ENCODE assay signal across 8 cellular contexts in genomic region chr14:53151867-53152626, GRCh38. TPM values are rescaled to one million over a fixed set of nuclear protein-coding genes. Genes with fewer than 3 reads are reported as not detected.
A peak's percentile ranks its signal among the peaks of the same experiment; 100 is the strongest.
DNase-seq lines count a peak whose midpoint lies in the region; ATAC-seq and TF ChIP-seq lines count a peak whose summit lies in the region.

No MANE protein-coding gene starts in this region.

- no peaks in the 10 kb centered on the region for H3K27me3 ChIP-seq in endocrine pancreas (ENCODE audit: control insufficient read depth, insufficient read depth, low read length)

- H3K9ac ChIP-seq in endocrine pancreas (ENCODE audit: control insufficient read depth, insufficient read depth, low read length): peak overlapping the region; percentile 27

- DNase-seq in A172 (ENCODE audit: low spot score): peak; percentile 27
- peak; percentile 87 to 90 for DNase-seq in NCI-H524 (lab: John Stamatoyannopoulos, UW)
- DNase-seq in activated CD8-positive, alpha-beta memory T cell treated with anti-CD3 and anti-CD28 coated beads for 4 hours (ENCODE audit: low read depth in 2 of 2): peak; percentile 34 to 56
- DNase-seq in stimulated activated CD8-positive, alpha-beta memory T cell treated with anti-CD3 and anti-CD28 coated beads, Interleukin-2, amount 100 ng/mL, for 1 hour (ENCODE audit: low read depth in 2 of 2): peak; percentile 34 to 47

- peak; percentile 23 for TF ChIP-seq POLR2A in GM18526 (IDR thresholded peaks at IDR 0.05; ENCODE audit: extremely low read depth, insufficient read length)

- H3K4me1 ChIP-seq in endocrine pancreas (ENCODE audit: control insufficient read depth, insufficient read depth, low read length): no peaks in the 10 kb centered on the region
- no peaks in the 10 kb centered on the region for H3K4me1 ChIP-seq in mesodermal cell (ENCODE audit: control insufficient read depth, insufficient read depth, low read length, poor library complexity, severe bottlenecking)

- H3K4me3 ChIP-seq in endocrine pancreas (ENCODE audit: control insufficient read depth, insufficient read depth, low read length) (peak overlapping the region; percentile 84), mesodermal cell (ENCODE audit: extremely low read depth, insufficient read depth, low read length, poor library complexity, severe bottlenecking) (peak overlapping the region; percentile 86)

- WGBS in mesodermal cell (ENCODE audit: insufficient coverage in 2 of 2), 2 experiments: 0% methylated on average over 38 to 43 of the region's 57 CpGs

- H3K9me3 ChIP-seq in endocrine pancreas (ENCODE audit: control insufficient read depth, low read length): no peaks in the 10 kb centered on the region
- H3K9me3 ChIP-seq in mesodermal cell (ENCODE audit: control insufficient read depth, low read length): no peaks in the 10 kb centered on the region

- peak; percentile 19 for ATAC-seq in HG03097 (IDR thresholded peaks at IDR 0.05; ENCODE audit: low FRiP score, unreplicated experiment)

- H3K36me3 ChIP-seq in endocrine pancreas (ENCODE audit: control insufficient read depth, insufficient read depth, low read length) (no peaks in the 10 kb centered on the region), mesodermal cell (ENCODE audit: control insufficient read depth, insufficient read depth, low read length) (no peaks in the 10 kb centered on the region)

- H3K27ac ChIP-seq in mesodermal cell (ENCODE audit: low read depth, low read length, severe bottlenecking): peak overlapping the region; percentile 56

RNA-seq across cellular contexts. Expression of gene DDHD1, which starts 1.1 kb away (rescaled TPM):
- total RNA-seq in A172 (2014; rRNA removed; shearing (Covaris generic)): 8.0 and 8.5 TPM in 2 replicates
- polyA plus RNA-seq in mesodermal cell (2013, experiment 1 of 2): 9.1 TPM
- polyA plus RNA-seq in mesodermal cell (2013, experiment 2 of 2): 9.5 TPM

Comparison
In these comparisons a context has a peak if more than half of its experiments do, and no peak if none do; other contexts are left out.
1. Peak in every context shown above with its lines: DNase-seq, ATAC-seq, H3K4me3 ChIP-seq and H3K27ac ChIP-seq.
2. DNase-seq: peak in every context shown above with its lines; median percentile 88 in NCI-H524; 45 in activated CD8-positive, alpha-beta memory T cell treated with anti-CD3 and anti-CD28 coated beads for 4 hours; 40 in stimulated activated CD8-positive, alpha-beta memory T cell treated with anti-CD3 and anti-CD28 coated beads, Interleukin-2, amount 100 ng/mL, for 1 hour; 27 in A172.